In the genomic region with DNA sequence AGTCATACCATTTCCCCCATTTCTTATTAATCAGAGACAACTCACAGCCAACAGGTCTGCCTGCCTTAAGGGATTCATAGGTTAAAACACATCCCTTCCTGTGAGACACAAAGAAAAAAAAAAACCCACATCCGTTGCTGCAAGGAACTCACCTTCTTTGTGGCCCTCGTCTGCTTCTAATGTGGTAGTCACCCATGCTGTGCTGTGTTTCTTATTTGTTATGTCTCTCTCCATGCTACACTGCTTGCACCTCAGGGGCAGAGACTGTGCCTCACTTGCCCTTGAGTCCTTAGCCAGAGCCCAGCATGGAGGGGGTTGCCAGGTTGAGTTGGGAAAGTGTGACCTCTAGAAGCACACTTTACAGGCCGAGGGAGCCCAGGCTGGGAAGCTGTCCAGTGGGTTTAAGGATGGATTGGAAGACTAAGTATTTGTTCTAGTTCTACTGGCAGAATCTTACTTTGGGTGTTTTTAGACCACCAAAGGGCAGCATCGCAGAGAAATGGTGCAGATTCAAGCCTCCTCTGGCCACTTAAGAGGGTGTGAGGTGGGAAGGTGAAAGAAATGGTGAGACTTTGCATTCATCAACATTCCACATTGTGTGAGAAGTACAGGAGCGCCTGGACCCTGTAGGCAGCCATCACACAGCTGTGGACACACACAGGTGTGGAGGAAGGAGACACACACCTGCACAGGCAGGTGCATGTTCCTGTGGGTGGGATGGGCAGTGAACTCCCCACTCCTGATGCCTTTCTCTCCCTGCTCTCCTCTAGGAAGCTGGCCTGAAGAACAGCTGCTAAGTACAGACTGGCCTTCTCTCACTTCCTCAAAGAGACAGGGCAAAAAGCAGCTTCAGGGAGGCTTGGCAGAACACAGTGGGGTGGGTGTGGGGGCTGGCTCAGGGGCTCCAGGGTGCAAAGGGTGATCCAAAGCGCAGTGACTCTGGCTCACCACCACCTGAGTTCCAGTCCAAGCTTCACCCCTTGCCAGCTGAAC, we compare ENCODE assay signal across 9 cellular contexts. TPM values are rescaled to one million over a fixed set of nuclear protein-coding genes. Genes with fewer than 3 reads are reported as not detected.
DNase-seq lines count a peak whose midpoint lies in the region; ATAC-seq and TF ChIP-seq lines count a peak whose summit lies in the region.
"Had no signal": no experiment of that assay in that cellular context is flagged by ENCODE, and none has a peak within 500 bp of the region (broad histone marks: within the 10 kb centered on the region; RNA-seq: fewer than 3 reads in every experiment).

No MANE protein-coding gene starts in this region.

- DNase-seq in activated T-cell treated with anti-CD3 and anti-CD28 coated beads for 1 hour (ENCODE audit: low read depth), result peak; percentile 30
- no peak for DNase-seq in activated T-cell treated with anti-CD3 and anti-CD28 coated beads for 4 hours
- peak; percentile 51 for DNase-seq in activated effector memory CD4-positive, alpha-beta T cell treated with Interleukin-2 at 50 U/mL for 16 hours
- DNase-seq in stimulated activated naive CD4-positive, alpha-beta T cell treated with Interleukin-2 at 50 U/mL for 16 hours (lab: John Stamatoyannopoulos, UW), result peak; percentile 43
- DNase-seq in vagina (ENCODE audit: extremely low spot score in 2 of 2), result no peak
- no peak for DNase-seq in WERI-Rb-1
- DNase-seq in psoas muscle, result no peak
- DNase-seq: NCI-H524 treated with DMSO at 0.1 percent for 48 hours had no signal

- WGBS in psoas muscle, 3 donors, result 84 to 88% (median 85%) methylated on average over 6 of the region's 6 CpGs

- no peaks in the 10 kb centered on the region for H3K27me3 ChIP-seq in vagina
- no peaks in the 10 kb centered on the region for H3K27me3 ChIP-seq in WERI-Rb-1 (ENCODE audit: insufficient read depth, low read depth, severe bottlenecking)
- H3K27me3 ChIP-seq in psoas muscle (ENCODE audit: insufficient read depth in 3 of 3, low read length in 2 of 3), result no peaks in the 10 kb centered on the region

- intact Hi-C loops in vagina (cut with DNase I) (no loop called here), psoas muscle (cut with DNase I) (no loop called here)

- H3K27ac ChIP-seq in vagina (no peak overlapping the region), WERI-Rb-1 (no peak overlapping the region), psoas muscle (no peak overlapping the region)

- ATAC-seq in HG03442 (IDR thresholded peaks at IDR 0.05; ENCODE audit: unreplicated experiment) (peak; percentile 67), psoas muscle (no peak)

- no peaks in the 10 kb centered on the region for H3K4me1 ChIP-seq in vagina
- H3K4me1 ChIP-seq in psoas muscle, result no peaks in the 10 kb centered on the region

- TF ChIP-seq CTCF in vagina (IDR thresholded peaks at IDR 0.05) (no peak), WERI-Rb-1 (IDR thresholded peaks at IDR 0.05; ENCODE audit: low read depth, low read length) (no peak), psoas muscle (IDR thresholded peaks at IDR 0.05) (no peak)

- TF ChIP-seq POLR2A in vagina (IDR thresholded peaks at IDR 0.05), result no peak

- H3K9me3 ChIP-seq in vagina, result no peaks in the 10 kb centered on the region
- H3K9me3 ChIP-seq in WERI-Rb-1 (ENCODE audit: severe bottlenecking), result no peaks in the 10 kb centered on the region
- H3K9me3 ChIP-seq in psoas muscle, result no peaks in the 10 kb centered on the region

- H3K4me3 ChIP-seq in vagina (no peak overlapping the region), WERI-Rb-1 (ENCODE audit: low read depth, low read length) (no peak overlapping the region), psoas muscle (no peak overlapping the region)

- H3K36me3 ChIP-seq in vagina (peaks cover 0 to 29% of the 10 kb centered on the region in 2 donors), WERI-Rb-1 (peaks cover 16% of the 10 kb centered on the region), psoas muscle (ENCODE audit: insufficient read depth in 1 of 2, low read depth in 1 of 2) (peaks cover 4 to 85% of the 10 kb centered on the region in 2 donors)

RNA-seq across cellular contexts. Expression of gene GLB1, which starts 48.8 kb away (rescaled TPM):
- total RNA-seq in vagina (31.2 TPM), psoas muscle (10 to 100 TPM in 1 of 4 donors, 1 to 10 TPM in 3; 7.0 to 11.9 (median 9.0) TPM)
- 1 to 10 TPM; 4.0 to 7.0 (median 6.4) TPM for polyA plus RNA-seq in psoas muscle

RNA-seq across cellular contexts. Expression of gene TMPPE, which starts 48.8 kb away (rescaled TPM):
- total RNA-seq in vagina (4.4 TPM), psoas muscle (1 to 10 TPM; 1.7 to 2.6 (median 2.4) TPM)
- polyA plus RNA-seq in psoas muscle, result 1 to 10 TPM in 1 of 3 donors, under 1 TPM in 2; 0.13 to 1.4 (median 0.57) TPM

Comparison
In these comparisons a context has a peak if more than half of its experiments do, and no peak if none do; other contexts are left out.
1. DNase-seq: peak in activated T-cell treated with anti-CD3 and anti-CD28 coated beads for 1 hour (single experiment), activated effector memory CD4-positive, alpha-beta T cell treated with Interleukin-2 at 50 U/mL for 16 hours (single experiment) and stimulated activated naive CD4-positive, alpha-beta T cell treated with Interleukin-2 at 50 U/mL for 16 hours (single experiment); none in activated T-cell treated with anti-CD3 and anti-CD28 coated beads for 4 hours (single experiment), vagina (0 of 2), WERI-Rb-1 (single experiment) and psoas muscle (0 of 2).